In the genomic region with DNA sequence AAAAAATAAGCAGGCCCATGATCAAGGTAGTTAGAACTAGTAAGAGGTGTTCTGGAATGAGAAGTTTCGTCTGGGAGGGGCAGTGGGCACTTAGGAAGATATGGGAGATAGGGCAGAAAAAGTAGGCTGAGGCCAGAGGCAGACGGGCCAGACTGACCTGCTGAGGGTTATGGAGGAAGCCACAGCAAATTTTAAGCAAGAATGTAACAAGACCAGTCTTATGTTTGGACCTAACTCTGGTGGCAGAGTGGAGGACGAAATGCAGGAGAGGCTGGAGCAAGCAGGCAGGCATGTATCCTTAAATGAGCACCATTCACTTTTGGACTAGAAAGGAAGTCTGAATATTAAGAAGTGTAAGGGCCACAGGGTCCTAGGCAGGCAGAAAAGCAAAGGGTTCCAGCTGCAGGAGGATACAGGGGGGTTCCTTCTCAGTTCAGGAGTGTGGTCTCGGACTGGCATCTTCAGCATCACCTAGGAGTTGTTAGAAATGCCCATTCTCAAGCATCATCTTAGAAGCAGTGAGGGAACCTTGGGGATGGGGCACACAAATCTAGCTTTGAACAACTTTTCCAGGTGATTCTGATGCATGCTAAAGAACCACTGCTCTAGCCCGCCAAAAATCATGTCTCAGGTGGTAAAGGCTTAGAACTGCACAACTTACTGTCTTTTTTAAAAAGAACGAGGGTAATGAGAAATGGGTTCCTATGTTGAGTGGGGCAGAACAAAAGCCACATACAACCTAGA, we compare ENCODE assay signal across 8 cellular contexts. TPM values are rescaled to one million over a fixed set of nuclear protein-coding genes. Genes with fewer than 3 reads are reported as not detected.
A peak's percentile ranks its signal among the peaks of the same experiment; 100 is the strongest.
DNase-seq lines count a peak whose midpoint lies in the region; ATAC-seq and TF ChIP-seq lines count a peak whose summit lies in the region.

No MANE protein-coding gene starts in this region.

- peaks cover 19% of the 10 kb centered on the region in 2 donors for H3K4me1 Mint-ChIP-seq in natural killer cell treated with Interleukin-12 subunit alpha and Interleukin-12 subunit beta and Interleukin-15 and Interleukin-18, amount 100 ng/mL, for 72 hours (ENCODE audit: low read depth in 2 of 2)

- H3K9me3 Mint-ChIP-seq in natural killer cell treated with Interleukin-12 subunit alpha and Interleukin-12 subunit beta and Interleukin-15 and Interleukin-18, amount 100 ng/mL, for 72 hours = no peaks in the 10 kb centered on the region

- peaks cover 12 to 22% of the 10 kb centered on the region in 2 donors for H3K4me1 ChIP-seq in duodenal mucosa (ENCODE audit: control insufficient read depth in 1 of 2, insufficient read depth in 2 of 2, low read length in 2 of 2)

- H3K36me3 ChIP-seq in duodenal mucosa (ENCODE audit: control insufficient read depth in 1 of 2, insufficient read depth in 2 of 2, low read length in 2 of 2) = no peaks in the 10 kb centered on the region

- DNase-seq in AG09309 (ENCODE audit: low read depth) = no peak
- DNase-seq in NAMALWA (ENCODE audit: low spot score) = peak; percentile 16
- DNase-seq in natural killer cell treated with Interleukin-12 subunit alpha and Interleukin-12 subunit beta and Interleukin-15 and Interleukin-18, amount 100 ng/mL, for 72 hours (ENCODE audit: low spot score) = no peak
- DNase-seq in kidney tubule cell (ENCODE audit: low spot score) = no peak
- no peak for DNase-seq in cerebellar cortex (ENCODE audit: low spot score)
- DNase-seq in midbrain (lab: John Stamatoyannopoulos, UW) = no peak

- peak overlapping the region; percentile 88 for H3K4me3 ChIP-seq in AG09309 (ENCODE audit: control insufficient read depth, low read depth, low read length)
- peak overlapping the region; percentile 47 to 91 for H3K4me3 ChIP-seq in duodenal mucosa (ENCODE audit: low read depth in 1 of 2, low read length in 2 of 2)

- peak overlapping the region; percentile 35 to 53 for H3K9ac ChIP-seq in duodenal mucosa (ENCODE audit: low read depth in 1 of 2, low read length in 2 of 2)

- H3K4me3 Mint-ChIP-seq in natural killer cell treated with Interleukin-12 subunit alpha and Interleukin-12 subunit beta and Interleukin-15 and Interleukin-18, amount 100 ng/mL, for 72 hours = peak overlapping the region; percentile 58

- peaks cover 8 to 10% of the 10 kb centered on the region in 2 donors for H3K27me3 Mint-ChIP-seq in natural killer cell treated with Interleukin-12 subunit alpha and Interleukin-12 subunit beta and Interleukin-15 and Interleukin-18, amount 100 ng/mL, for 72 hours

- no peaks in the 10 kb centered on the region for H3K27me3 ChIP-seq in duodenal mucosa (ENCODE audit: control insufficient read depth in 1 of 2, insufficient read depth in 2 of 2, low read length in 2 of 2)

- H3K9me3 ChIP-seq in duodenal mucosa (ENCODE audit: control insufficient read depth in 1 of 2, low read length in 2 of 2) = no peaks in the 10 kb centered on the region

- H3K27ac ChIP-seq in duodenal mucosa (ENCODE audit: low read depth, low read length) = peak overlapping the region; percentile 50

- peak overlapping the region; percentile 12 to 20 for H3K27ac Mint-ChIP-seq in natural killer cell treated with Interleukin-12 subunit alpha and Interleukin-12 subunit beta and Interleukin-15 and Interleukin-18, amount 100 ng/mL, for 72 hours

- no peak for TF ChIP-seq CTCF in AG09309 (IDR thresholded peaks at IDR 0.05; ENCODE audit: control insufficient read depth, insufficient read depth, low read depth, low read length, missing control alignments)

- ATAC-seq in natural killer cell treated with Interleukin-12 subunit alpha and Interleukin-12 subunit beta and Interleukin-15 and Interleukin-18, amount 100 ng/mL, for 72 hours = no peak
- no peak for ATAC-seq in HG02852 (IDR thresholded peaks at IDR 0.05; ENCODE audit: unreplicated experiment)

- no peaks in the 10 kb centered on the region for H3K36me3 Mint-ChIP-seq in natural killer cell treated with Interleukin-12 subunit alpha and Interleukin-12 subunit beta and Interleukin-15 and Interleukin-18, amount 100 ng/mL, for 72 hours

RNA-seq across cellular contexts. Expression of a gene that starts 1.7 kb away (rescaled TPM):
- 10 to 100 TPM; 42.5 to 59.1 TPM for total RNA-seq in natural killer cell treated with Interleukin-12 subunit alpha and Interleukin-12 subunit beta and Interleukin-15 and Interleukin-18, amount 100 ng/mL, for 72 hours

RNA-seq across cellular contexts. Expression of a gene that starts 37.0 kb away (rescaled TPM):
- total RNA-seq in natural killer cell treated with Interleukin-12 subunit alpha and Interleukin-12 subunit beta and Interleukin-15 and Interleukin-18, amount 100 ng/mL, for 72 hours = under 1 TPM; 0.14 to 0.20 TPM
